ENCODE assay signal across 18 cellular contexts in genomic region chr3:179544981-179545645, GRCh38. TPM values are rescaled to one million over a fixed set of nuclear protein-coding genes. Genes with fewer than 3 reads are reported as not detected.
DNase-seq lines count a peak whose midpoint lies in the region; ATAC-seq and TF ChIP-seq lines count a peak whose summit lies in the region.
"Had no signal": no experiment of that assay in that cellular context is flagged by ENCODE, and none has a peak within 500 bp of the region (broad histone marks: within the 10 kb centered on the region; RNA-seq: fewer than 3 reads in every experiment).

No MANE protein-coding gene starts in this region.

- TF ChIP-seq POLR2A in stomach (IDR thresholded peaks at IDR 0.05) (no peak), body of pancreas (IDR thresholded peaks at IDR 0.05) (no peak)

- no peak overlapping the region for H3K27ac ChIP-seq in stomach
- no peak overlapping the region for H3K27ac ChIP-seq in body of pancreas
- H3K27ac ChIP-seq: cardiac muscle cell, psoas muscle had no signal

- H3K9me3 ChIP-seq in HAP-1 (no peaks in the 10 kb centered on the region), stomach (no peaks in the 10 kb centered on the region), body of pancreas (no peaks in the 10 kb centered on the region), MG63 (peaks cover 6% of the 10 kb centered on the region)
- H3K9me3 ChIP-seq: mucosa of descending colon had no signal

- intact Hi-C loops in stomach (cut with DNase I; ENCODE audit: low total_unique reads): no loop called here
- intact Hi-C loops in body of pancreas (cut with DNase I): no loop called here

- H3K4me3 ChIP-seq in HAP-1 (no peak overlapping the region), stomach (no peak overlapping the region), body of pancreas (no peak overlapping the region), MG63 (no peak overlapping the region)
- H3K4me3 ChIP-seq: cardiac muscle cell, mucosa of descending colon, psoas muscle had no signal

- 74 to 78% (median 76%) methylated on average over 2 of the region's 2 CpGs for WGBS in stomach, 5 donors
- 55 to 72% methylated on average over 2 of the region's 2 CpGs for WGBS in body of pancreas, 2 donors

- H3K36me3 ChIP-seq in HAP-1 (replicated peaks): no peaks in the 10 kb centered on the region
- no peaks in the 10 kb centered on the region for H3K36me3 ChIP-seq in stomach
- H3K36me3 ChIP-seq in body of pancreas (replicated peaks in 1 of 2; ENCODE audit: insufficient read depth in 1 of 2, low read depth in 2 of 2): no peaks in the 10 kb centered on the region
- no peaks in the 10 kb centered on the region for H3K36me3 ChIP-seq in MG63
- H3K36me3 ChIP-seq: cardiac muscle cell had no signal

- 0 out of 2 replicates have a peak, but pooled peaks cover 3% of the 10 kb centered on the region for H3K4me1 ChIP-seq in HAP-1
- H3K4me1 ChIP-seq in stomach: peaks cover 0 to 9% (median 0%) of the 10 kb centered on the region in 4 donors
- H3K4me1 ChIP-seq in body of pancreas: no peaks in the 10 kb centered on the region
- H3K4me1 ChIP-seq: psoas muscle had no signal

- TF ChIP-seq EP300 in stomach (IDR thresholded peaks at IDR 0.05): no peak

- ATAC-seq in body of pancreas: no peak
- ATAC-seq: mucosa of descending colon, psoas muscle, Right ventricle myocardium inferior had no signal

- TF ChIP-seq CTCF in AG09319 (IDR thresholded peaks at IDR 0.05; ENCODE audit: low read depth, low read length) (no peak), stomach (IDR thresholded peaks at IDR 0.05) (no peak), body of pancreas (IDR thresholded peaks at IDR 0.05) (no peak)

- DNase-seq in AG09319 (ENCODE audit: extremely low read depth, low read depth) (peak; percentile 43), HAP-1 (ENCODE audit: low spot score in 2 of 2) (peak; percentile 43 to 55), astrocyte of the hippocampus (ENCODE audit: low read depth, low spot score) (peak; percentile 64), foreskin melanocyte (peak; percentile 98), stomach (no peak), body of pancreas (no peak), MG63 (no peak), NCI-H526 treated with DMSO at 0.1 percent for 48 hours (lab: John Stamatoyannopoulos, UW) (no peak)
- DNase-seq: activated T-cell treated with anti-CD3 and anti-CD28 coated beads for 4 hours; COR-L47; erythroblast; mucosa of descending colon; NCI-H1048; NCI-H524; psoas muscle; stimulated activated CD4-positive, alpha-beta T cell treated with anti-CD3 and anti-CD28 coated beads, Interleukin-4, amount 100 ng/mL, for 4 hours had no signal

- in situ Hi-C loops in HAP-1 (cut with MboI; ENCODE audit: low sequenced_read_pairs): no loop called here

- no peaks in the 10 kb centered on the region for H3K27me3 ChIP-seq in HAP-1 (ENCODE audit: low read depth)
- no peaks in the 10 kb centered on the region for H3K27me3 ChIP-seq in stomach
- H3K27me3 ChIP-seq in body of pancreas: no peaks in the 10 kb centered on the region
- no peaks in the 10 kb centered on the region for H3K27me3 ChIP-seq in MG63
- H3K27me3 ChIP-seq: cardiac muscle cell had no signal

RNA-seq across cellular contexts. Expression of gene ACTL6A, which starts 17.6 kb away (rescaled TPM):
- total RNA-seq in stomach (10 to 100 TPM; 14.7 to 63.1 (median 42.2) TPM), body of pancreas (10 to 100 TPM; 23.1 to 25.2 TPM)
- 10 to 100 TPM; 37.7 to 47.0 (median 44.9) TPM for polyA plus RNA-seq in stomach
- total RNA-seq in MG63 (2014; rRNA removed; shearing (Covaris generic); ENCODE audit: low replicate concordance): 152 and 159 TPM in 2 replicates

RNA-seq across cellular contexts. Expression of gene MRPL47, which starts 59.3 kb away (rescaled TPM):
- total RNA-seq in stomach (10 to 100 TPM in 4 of 5 donors, 1 to 10 TPM in 1; 5.8 to 36.2 (median 27.0) TPM), body of pancreas (1 to 10 TPM; 5.3 to 8.6 TPM)
- 10 to 100 TPM; 46.4 to 50.6 (median 49.6) TPM for polyA plus RNA-seq in stomach
- total RNA-seq in MG63 (2014; rRNA removed; shearing (Covaris generic); ENCODE audit: low replicate concordance): 87.3 and 101 TPM in 2 replicates

RNA-seq across cellular contexts. Expression of gene NDUFB5, which starts 59.5 kb away (rescaled TPM):
- 100 to 1,000 TPM in 1 of 5 donors, 10 to 100 TPM in 4; 13.3 to 142 (median 85.7) TPM for total RNA-seq in stomach
- 100 to 1,000 TPM in 2 of 3 donors, 10 to 100 TPM in 1; 89.1 to 104 (median 103) TPM for polyA plus RNA-seq in stomach
- 10 to 100 TPM; 41.9 to 73.7 TPM for total RNA-seq in body of pancreas
- 192 and 260 TPM in 2 replicates for total RNA-seq in MG63 (2014; rRNA removed; shearing (Covaris generic); ENCODE audit: low replicate concordance)

Comparison
In these comparisons a context has a peak if more than half of its experiments do, and no peak if none do; other contexts are left out.
1. DNase-seq: peak in AG09319 (single experiment), HAP-1 (2 of 2), astrocyte of the hippocampus (single experiment) and foreskin melanocyte (single experiment); none in stomach (single experiment), body of pancreas (0 of 4), MG63 (single experiment) and NCI-H526 treated with DMSO at 0.1 percent for 48 hours (single experiment).